1 cellular context compared by ENCODE assay signal in the genomic region with DNA sequence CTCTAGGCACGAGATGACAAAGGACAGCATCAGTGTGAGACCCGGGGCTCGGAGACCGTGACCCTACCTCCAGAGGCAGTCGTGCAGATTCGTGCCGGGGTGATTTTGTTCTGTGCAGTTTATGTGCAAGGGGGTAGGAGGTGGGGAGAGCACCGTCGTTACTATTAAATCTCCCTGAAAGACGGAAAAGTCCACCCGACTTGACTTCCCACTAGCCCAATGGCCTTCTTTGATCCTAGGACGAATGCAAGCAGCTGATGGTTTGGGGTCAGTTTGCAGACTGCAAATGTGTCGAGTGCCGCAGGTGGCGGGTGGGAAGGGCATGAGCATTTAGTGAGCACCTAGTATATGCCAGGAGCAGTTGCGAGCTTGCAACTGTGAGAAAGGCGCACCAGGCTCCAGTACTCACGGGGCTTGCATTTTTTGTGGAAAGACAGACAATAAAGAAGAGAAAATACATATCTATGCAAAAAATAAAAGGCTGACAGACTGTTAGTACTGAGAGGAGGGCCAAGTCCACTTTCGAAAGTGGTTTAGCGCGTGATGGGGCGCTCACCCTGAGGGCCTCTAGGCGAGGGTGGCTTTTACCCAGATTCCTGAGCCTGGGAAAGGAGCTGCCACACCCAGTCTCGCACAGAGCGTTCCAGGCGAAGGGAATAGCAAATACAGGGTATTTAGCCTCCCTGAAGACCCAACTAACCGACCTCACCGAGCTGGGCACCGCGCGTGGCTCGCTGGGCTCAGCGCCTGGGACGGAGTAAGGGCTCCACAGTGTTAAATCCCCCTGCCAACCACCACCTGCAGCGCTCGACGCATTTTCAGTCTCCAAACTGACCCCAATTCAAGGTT.
TF ChIP-seq lines count a peak whose summit lies in the region.

No MANE protein-coding gene starts in this region.

TF ChIP-seq in K562, 482 proteins besides CTCF, POLR2A, EP300 and RAD21 (continued from another document):
- TF ChIP-seq, protein P1, sequence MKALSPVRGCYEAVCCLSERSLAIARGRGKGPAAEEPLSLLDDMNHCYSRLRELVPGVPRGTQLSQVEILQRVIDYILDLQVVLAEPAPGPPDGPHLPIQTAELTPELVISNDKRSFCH (CRISPR knock-in tag; IDR thresholded peaks at IDR 0.05) = no peak
- TF ChIP-seq, protein P1 (tag; IDR thresholded peaks at IDR 0.05) = 0 out of 2 replicates have a peak, but pooled peaks have one; percentile 37
- no peak for TF ChIP-seq NONO (IDR thresholded peaks at IDR 0.05; ENCODE audit: low read depth in 2 of 2, low read length in 1 of 2)
- TF ChIP-seq ADNP (tag; IDR thresholded peaks at IDR 0.05) = no peak
- no peak for TF ChIP-seq PHTF2 (CRISPR knock-in tag; IDR thresholded peaks at IDR 0.05)
TF ChIP-seq in K562: peak in this region for 12.
